ENCODE assay signal across 19 cellular contexts in the genomic region with DNA sequence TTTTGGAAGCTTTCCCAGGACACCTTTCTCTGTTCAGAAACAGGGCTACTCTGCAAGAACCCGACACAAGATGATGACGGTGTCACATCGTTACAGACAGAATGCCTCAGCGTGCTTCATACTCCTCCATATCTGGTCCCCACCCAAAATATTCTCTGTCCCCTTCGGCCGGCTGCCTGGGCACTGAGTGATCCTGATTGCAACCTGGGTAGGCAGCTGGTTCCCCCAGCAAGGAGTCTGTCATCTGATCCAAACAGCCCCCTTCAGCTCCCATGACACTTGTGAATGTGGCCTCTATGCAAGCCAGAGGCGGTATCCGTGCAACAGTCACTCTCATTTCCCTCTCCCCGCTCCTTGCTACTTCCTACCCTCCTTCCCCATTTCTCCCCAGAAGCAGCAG.
"Had no signal": no experiment of that assay in that cellular context is flagged by ENCODE, and none has a peak within 500 bp of the region (broad histone marks: within the 10 kb centered on the region; RNA-seq: fewer than 3 reads in every experiment).

No MANE protein-coding gene starts in this region.

- DNase-seq: IMR-90, Karpas-422, KG1, MG63, NCI-H1092, NCI-H1105 treated with DMSO at 0.1 percent for 48 hours, NCI-H1417 treated with DMSO at 0.1 percent for 48 hours, NCI-H187, NCI-H2029, NCI-H2081 treated with DMSO at 0.1 percent for 48 hours, NCI-H2227 treated with DMSO at 0.1 percent for 48 hours, NCI-H526 treated with DMSO at 0.1 percent for 48 hours, NCI-H774, Right ventricle myocardium superior, RPMI8226, SIG-M5 had no signal

- H3K4me1 ChIP-seq: SJSA1 had no signal

- H3K9me3 ChIP-seq: MG63, SJSA1 had no signal

- H3K36me3 ChIP-seq: MG63, SJSA1 had no signal

- H3K27me3 ChIP-seq: SJSA1 had no signal

- H3K4me3 ChIP-seq: MG63, SJSA1, SK-N-MC had no signal

- ATAC-seq: HepG2 had no signal

- H3K27ac ChIP-seq: SJSA1, SK-N-MC had no signal
